In genomic region chr20:6579417-6579816, GRCh38 we compare ENCODE assay signal across 17 cellular contexts.
DNase-seq lines count a peak whose midpoint lies in the region; ATAC-seq and TF ChIP-seq lines count a peak whose summit lies in the region.
"Had no signal": no experiment of that assay in that cellular context is flagged by ENCODE, and none has a peak within 500 bp of the region (broad histone marks: within the 10 kb centered on the region; RNA-seq: fewer than 3 reads in every experiment).

No MANE protein-coding gene starts in this region.

- DNase-seq in IMR-90 (peak; percentile 62), choroid plexus epithelial cell (ENCODE audit: low read depth) (peak; percentile 50), fibroblast of villous mesenchyme (ENCODE audit: low read depth) (peak; percentile 56), neuronal stem cell (ENCODE audit: low spot score) (no peak), ureter (ENCODE audit: low spot score) (no peak), GM10248 (ENCODE audit: extremely low spot score) (no peak), dermis blood vessel endothelial cell (no peak)
- DNase-seq: ACHN; AML-193; Caco-2; CD4-positive, alpha-beta T cell; DMS79; GDM1; GOT3; H9 had no signal

- H3K4me2 ChIP-seq in IMR-90 (ENCODE audit: low read depth, low read length) (peak overlapping the region; percentile 18; the same call in 1 of the 2 replicates), neuronal stem cell (ENCODE audit: insufficient read depth, low read length, poor library complexity, severe bottlenecking) (no peak overlapping the region)

- no peak overlapping the region for H3K56ac ChIP-seq in IMR-90 (ENCODE audit: extremely low read depth, insufficient read depth, low read length)

- POLR2A ChIA-PET in IMR-90 (lab: Charles Lee; ENCODE audit: unreplicated experiment) = no interaction called here
- POLR2A ChIA-PET in GM10248 (lab: Yijun Ruan, JAX) = no interaction called here

- H3K4me3 ChIP-seq in IMR-90 (ENCODE audit: insufficient read depth, low read depth, low read length) (no peak overlapping the region), choroid plexus epithelial cell (ENCODE audit: low read depth, low read length) (no peak overlapping the region), fibroblast of villous mesenchyme (ENCODE audit: low read depth, low read length) (no peak overlapping the region), neuronal stem cell (ENCODE audit: low read length in 2 of 2) (no peak overlapping the region)

- H3K4ac ChIP-seq in IMR-90 (ENCODE audit: low read depth, low read length) = peak overlapping the region; percentile 80
- no peak overlapping the region for H3K4ac ChIP-seq in neuronal stem cell (ENCODE audit: low read length)

- H4K91ac ChIP-seq in IMR-90 (ENCODE audit: insufficient read depth, low read depth, low read length) (peak overlapping the region; percentile 69), neuronal stem cell (ENCODE audit: low read depth, low read length, poor library complexity) (no peak overlapping the region)

- H2AFZ ChIP-seq in IMR-90 (replicated peaks; ENCODE audit: low read length, poor library complexity) (peak overlapping the region; percentile 28), neuronal stem cell (ENCODE audit: low read length) (no peak overlapping the region)

- peak overlapping the region; percentile 44; the same call in 1 of the 2 replicates for H3K23ac ChIP-seq in IMR-90 (ENCODE audit: low read depth, low read length)
- no peak overlapping the region for H3K23ac ChIP-seq in neuronal stem cell (ENCODE audit: low read depth, low read length, poor library complexity)

- no peaks in the 10 kb centered on the region for H4K20me1 ChIP-seq in IMR-90 (ENCODE audit: insufficient read depth, low read length)

- H3K9me1 ChIP-seq in IMR-90 (ENCODE audit: insufficient read depth, low read length) = no peaks in the 10 kb centered on the region

- no peak for TF ChIP-seq RAD21 in IMR-90 (IDR thresholded peaks at IDR 0.05; ENCODE audit: low read length)

- peak; percentile 25; the same call in 1 of the 2 replicates for ATAC-seq in IMR-90 (ENCODE audit: low read depth)
- no peak for ATAC-seq in HG03342 (IDR thresholded peaks at IDR 0.05; ENCODE audit: unreplicated experiment)

- intact Hi-C loops in IMR-90 (cut with micrococcal nuclease) = loop anchor here (5.0 kb wide), 2 partner anchors 47 to 112 kb away; no protein-coding TSS in a partner anchor

- no peak for TF ChIP-seq POLR2A in IMR-90 (IDR thresholded peaks at IDR 0.05; ENCODE audit: low read depth, low read length)

- no TSS peak for BruUV-seq in IMR-90 (replicated peaks; lab: Mats Ljungman, UMichigan)

- no peak overlapping the region for H2AK9ac ChIP-seq in IMR-90 (replicated peaks; ENCODE audit: low read depth, low read length, poor library complexity)

- TF ChIP-seq CTCF in IMR-90 (conservative IDR thresholded peaks at IDR 0.05; ENCODE audit: low read depth, low read length) (no peak), choroid plexus epithelial cell (conservative IDR thresholded peaks at IDR 0.05; ENCODE audit: low read depth, low read length) (no peak), fibroblast of villous mesenchyme (IDR thresholded peaks at IDR 0.05; ENCODE audit: insufficient read depth, low read depth, low read length) (no peak), GM10248 (IDR thresholded peaks at IDR 0.05; ENCODE audit: control extremely low read depth, extremely low read depth, low read depth, missing control alignments) (no peak)

- H3K36me3 ChIP-seq in IMR-90 (ENCODE audit: control insufficient read depth, insufficient read depth, low read length) = no peaks in the 10 kb centered on the region
- H3K36me3 ChIP-seq in neuronal stem cell (replicated peaks in 1 of 2; ENCODE audit: control insufficient read depth in 2 of 2, insufficient read depth in 2 of 2, low read length in 2 of 2) = no peaks in the 10 kb centered on the region

- no peaks in the 10 kb centered on the region for H3K79me1 ChIP-seq in IMR-90 (ENCODE audit: low read depth in 1 of 2, low read length in 2 of 2)
- H3K79me1 ChIP-seq in neuronal stem cell (ENCODE audit: low read depth, low read length) = no peaks in the 10 kb centered on the region

- H2BK120ac ChIP-seq in IMR-90 (ENCODE audit: low read depth, low read length) (peak overlapping the region; percentile 82), neuronal stem cell (ENCODE audit: low read depth, low read length) (no peak overlapping the region)

- CTCF ChIA-PET in IMR-90 (lab: Yijun Ruan, JAX) (no interaction called here), GM10248 (lab: Yijun Ruan, JAX) (no interaction called here)

- H3K9ac ChIP-seq in IMR-90 (ENCODE audit: low read depth, low read length) (no peak overlapping the region), neuronal stem cell (ENCODE audit: low read depth, low read length, poor library complexity) (no peak overlapping the region)

- peak overlapping the region; percentile 61; the same call in 1 of the 2 replicates for H2AK5ac ChIP-seq in IMR-90 (ENCODE audit: low read depth, low read length)
- H2AK5ac ChIP-seq in neuronal stem cell (ENCODE audit: low read depth, low read length) = no peak overlapping the region

- H3K14ac ChIP-seq in IMR-90 (replicated peaks; ENCODE audit: low read depth, low read length) = peak overlapping the region; percentile 63; the same call in 1 of the 2 replicates
- no peak overlapping the region for H3K14ac ChIP-seq in neuronal stem cell (ENCODE audit: low read length)

- no peaks in the 10 kb centered on the region for H3K27me3 ChIP-seq in IMR-90 (ENCODE audit: control insufficient read depth, insufficient read depth, low read length)
- H3K27me3 ChIP-seq in neuronal stem cell (ENCODE audit: control insufficient read depth in 3 of 3, insufficient read depth in 3 of 3, low read depth in 1 of 3, low read length in 3 of 3) = no peaks in the 10 kb centered on the region

- H2BK20ac ChIP-seq in IMR-90 (ENCODE audit: low read depth, low read length) = peak overlapping the region; percentile 98

- H3K27ac ChIP-seq in IMR-90 (ENCODE audit: insufficient read depth, low read length) (peak overlapping the region; percentile 50), neuronal stem cell (replicated peaks; ENCODE audit: low read length) (no peak overlapping the region)
- H3K27ac ChIP-seq: C4-2B had no signal

- dilution Hi-C loops in IMR-90 (cut with HindIII; ENCODE audit: low sequenced_read_pairs, unreplicated experiment) = no loop called here

- H3K9me3 ChIP-seq in IMR-90 (ENCODE audit: control insufficient read depth, insufficient read depth, low read length) (no peaks in the 10 kb centered on the region), neuronal stem cell (replicated peaks in 1 of 2; ENCODE audit: control insufficient read depth in 2 of 2, insufficient read depth in 1 of 2, low read depth in 1 of 2, low read length in 2 of 2) (no peaks in the 10 kb centered on the region)
- H3K9me3 ChIP-seq: Caco-2 had no signal

- peak overlapping the region; percentile 51 for H2BK5ac ChIP-seq in IMR-90 (ENCODE audit: low read depth, low read length, poor library complexity, severe bottlenecking)
- H2BK5ac ChIP-seq in neuronal stem cell (ENCODE audit: low read length) = no peak overlapping the region

- in situ Hi-C loops in IMR-90 (cut with MboI; ENCODE audit: low sequenced_read_pairs) = no loop called here

- peak overlapping the region; percentile 78 for H3K18ac ChIP-seq in IMR-90 (ENCODE audit: low read depth, low read length)
- H3K18ac ChIP-seq in neuronal stem cell (ENCODE audit: low read length) = no peak overlapping the region

- H2BK12ac ChIP-seq in neuronal stem cell (ENCODE audit: low read length) = no peak overlapping the region

- WGBS in IMR-90 (ENCODE audit: extremely low coverage in 2 of 2, insufficient read length in 1 of 2), 2 experiments = 91% methylated on average over 5 of the region's 5 CpGs; no CpG with 5 or more reads in 1 of the 2 experiments
- WGBS in neuronal stem cell (ENCODE audit: extremely low coverage in 2 of 2, insufficient read length in 2 of 2, insufficient replicate concordance in 1 of 2), 2 donors = no CpG with 5 or more reads among the region's 5 CpGs

- peak overlapping the region; percentile 28; the same call in 1 of the 2 replicates for H4K5ac ChIP-seq in IMR-90 (ENCODE audit: low read depth, low read length)

- H3K4me1 ChIP-seq in IMR-90 (ENCODE audit: control insufficient read depth, insufficient read depth, low read length) (peaks cover 13% of the 10 kb centered on the region), neuronal stem cell (ENCODE audit: control insufficient read depth in 2 of 2, insufficient read depth in 1 of 2, low read depth in 1 of 2, low read length in 2 of 2) (peaks cover 0 to 5% of the 10 kb centered on the region in 2 donors)

- H4K8ac ChIP-seq in IMR-90 (ENCODE audit: low read depth in 2 of 2, low read length in 2 of 2) (peak overlapping the region in 1 of 2 experiments; percentile 80; a peak in 2 of 4 replicates), neuronal stem cell (ENCODE audit: low read depth, low read length) (no peak overlapping the region)

- peak overlapping the region; percentile 67; the same call in 2 of the 3 replicates for H2BK15ac ChIP-seq in IMR-90 (ENCODE audit: low read depth, low read length)
- peak overlapping the region; percentile 49 for H2BK15ac ChIP-seq in neuronal stem cell (ENCODE audit: low read length)

TF ChIP-seq in IMR-90, 13 proteins besides CTCF, POLR2A, EP300 and RAD21:
- TF ChIP-seq USF2 (IDR thresholded peaks at IDR 0.05; ENCODE audit: low read depth, low read length) (no peak), CEBPB (IDR thresholded peaks at IDR 0.05; ENCODE audit: low read depth, low read length) (peak; percentile 87), RFX5 (IDR thresholded peaks at IDR 0.05; ENCODE audit: low read depth, low read length) (no peak)

Comparison
In these comparisons a context has a peak if more than half of its experiments do, and no peak if none do; other contexts are left out.
1. DNase-seq: peak in IMR-90 (single experiment), choroid plexus epithelial cell (single experiment) and fibroblast of villous mesenchyme (single experiment); none in neuronal stem cell (single experiment), ureter (single experiment), GM10248 (single experiment) and dermis blood vessel endothelial cell (single experiment).